Comparison of ENCODE assay signal across 18 cellular contexts in genomic region chr5:145586664-145587307, GRCh38.
"Had no signal": no experiment of that assay in that cellular context is flagged by ENCODE, and none has a peak within 500 bp of the region (broad histone marks: within the 10 kb centered on the region; RNA-seq: fewer than 3 reads in every experiment).

No MANE protein-coding gene starts in this region.

- H3K4me1 Mint-ChIP-seq: activated naive CD4-positive, alpha-beta T cell treated with anti-CD3 and anti-CD28 coated beads, Interleukin-2, amount 10 ng/mL, durations not matched to agents 7 days and 5 days; nephron progenitor cell; stimulated activated effector memory CD8-positive, alpha-beta T cell treated with anti-CD3 and anti-CD28 coated beads, Interleukin-12 subunit alpha, Interleukin-12 subunit beta, amount 100 ng/mL, for 72 hours; stimulated activated naive CD8-positive, alpha-beta T cell treated with anti-CD3 and anti-CD28 coated beads, Interleukin-15, amount 100 ng/mL, for 72 hours had no signal

- H3K36me3 ChIP-seq: brain microvascular endothelial cell, left ventricle myocardium inferior, pancreas, tibial artery had no signal

- H3K27ac Mint-ChIP-seq: activated CD4-positive, alpha-beta memory T cell treated with anti-CD3 and anti-CD28 coated beads for 36 hours; nephron progenitor cell; stimulated activated effector memory CD8-positive, alpha-beta T cell treated with anti-CD3 and anti-CD28 coated beads, Interleukin-12 subunit alpha, Interleukin-12 subunit beta, amount 100 ng/mL, for 72 hours had no signal

- ATAC-seq: psoas muscle; right cardiac atrium; stimulated activated naive CD8-positive, alpha-beta T cell treated with anti-CD3 and anti-CD28 coated beads, Interleukin-15, amount 100 ng/mL, for 72 hours had no signal

- H3K36me3 Mint-ChIP-seq: activated CD4-positive, alpha-beta memory T cell treated with anti-CD3 and anti-CD28 coated beads for 36 hours; activated naive CD4-positive, alpha-beta T cell treated with anti-CD3 and anti-CD28 coated beads, Interleukin-2, amount 10 ng/mL, durations not matched to agents 7 days and 5 days; stimulated activated effector memory CD8-positive, alpha-beta T cell treated with anti-CD3 and anti-CD28 coated beads, Interleukin-12 subunit alpha, Interleukin-12 subunit beta, amount 100 ng/mL, for 72 hours had no signal

- DNase-seq: activated CD4-positive, alpha-beta memory T cell treated with anti-CD3 and anti-CD28 coated beads for 36 hours; activated effector memory CD4-positive, alpha-beta T cell treated with Interleukin-2 at 50 U/mL for 16 hours; activated naive CD4-positive, alpha-beta T cell treated with anti-CD3 and anti-CD28 coated beads, Interleukin-2, amount 10 ng/mL, durations not matched to agents 7 days and 5 days; activated naive CD8-positive, alpha-beta T cell treated with anti-CD3 and anti-CD28 coated beads, Interleukin-2, amount 50 U/mL, for 24 hours; activated T-cell treated with anti-CD3 and anti-CD28 coated beads, Interleukin-2, amount 50 U/mL, for 48 hours; aorta; effector memory CD4-positive, alpha-beta T cell; glutamatergic neuron; hippocampal formation; left ventricle myocardium inferior; nephron progenitor cell; psoas muscle; right cardiac atrium; stimulated activated naive CD8-positive, alpha-beta T cell treated with anti-CD3 and anti-CD28 coated beads, Interleukin-15, amount 100 ng/mL, for 72 hours; tibial artery had no signal

- H3K27me3 Mint-ChIP-seq: activated CD4-positive, alpha-beta memory T cell treated with anti-CD3 and anti-CD28 coated beads for 36 hours; activated naive CD4-positive, alpha-beta T cell treated with anti-CD3 and anti-CD28 coated beads, Interleukin-2, amount 10 ng/mL, durations not matched to agents 7 days and 5 days; activated naive CD8-positive, alpha-beta T cell treated with anti-CD3 and anti-CD28 coated beads, Interleukin-2, amount 50 U/mL, for 24 hours; stimulated activated naive CD8-positive, alpha-beta T cell treated with anti-CD3 and anti-CD28 coated beads, Interleukin-15, amount 100 ng/mL, for 72 hours had no signal

- H3K4me3 ChIP-seq: left ventricle myocardium inferior, pancreas, psoas muscle, tibial artery had no signal

- H3K9me3 ChIP-seq: pancreas, psoas muscle had no signal

- H3K4me1 ChIP-seq: left ventricle myocardium inferior, psoas muscle had no signal

- H3K4me3 Mint-ChIP-seq: activated CD4-positive, alpha-beta memory T cell treated with anti-CD3 and anti-CD28 coated beads for 36 hours; activated naive CD4-positive, alpha-beta T cell treated with anti-CD3 and anti-CD28 coated beads, Interleukin-2, amount 10 ng/mL, durations not matched to agents 7 days and 5 days; activated naive CD8-positive, alpha-beta T cell treated with anti-CD3 and anti-CD28 coated beads, Interleukin-2, amount 50 U/mL, for 24 hours; nephron progenitor cell; stimulated activated effector memory CD8-positive, alpha-beta T cell treated with anti-CD3 and anti-CD28 coated beads, Interleukin-12 subunit alpha, Interleukin-12 subunit beta, amount 100 ng/mL, for 72 hours; stimulated activated naive CD8-positive, alpha-beta T cell treated with anti-CD3 and anti-CD28 coated beads, Interleukin-15, amount 100 ng/mL, for 72 hours had no signal
